Comparison of ENCODE assay signal across 23 cellular contexts in the genomic region with DNA sequence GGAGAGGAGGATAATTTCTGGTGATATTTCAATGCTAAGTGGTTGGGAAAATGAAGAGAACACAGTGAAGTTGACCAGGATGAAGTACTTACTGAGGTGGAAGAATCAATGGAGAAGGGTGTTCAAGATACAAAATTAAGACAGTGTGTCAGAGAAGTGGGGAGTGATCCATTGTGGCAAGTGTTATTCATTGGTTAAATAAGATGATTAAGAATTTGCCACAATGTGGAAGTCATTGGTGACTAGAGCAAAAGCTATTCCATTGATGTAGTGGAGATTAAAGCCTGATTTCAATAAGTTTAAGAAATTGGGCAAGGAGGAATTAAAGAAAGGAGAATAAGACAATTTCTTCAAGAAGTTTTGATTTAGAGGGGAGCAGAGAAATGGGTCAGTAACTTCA.
"Had no signal": no experiment of that assay in that cellular context is flagged by ENCODE, and none has a peak within 500 bp of the region (broad histone marks: within the 10 kb centered on the region; RNA-seq: fewer than 3 reads in every experiment).

No MANE protein-coding gene starts in this region.

- H3K4me3 ChIP-seq: colonic mucosa, esophagus muscularis mucosa, gastrocnemius medialis, hepatocyte, left lung, lower lobe of right lung had no signal

- DNase-seq: colonic mucosa; cortex of kidney; effector CD8-positive, alpha-beta T cell; effector memory CD8-positive, alpha-beta T cell; endodermal cell; foreskin melanocyte; gastrocnemius medialis; glutamatergic neuron; head of caudate nucleus; hypothalamus; immature natural killer cell; islet precursor cell; kidney; kidney glomerular epithelial cell; left cardiac atrium; left lung; left ventricle myocardium superior; lower lobe of right lung; mesenchymal stem cell; midbrain; naive thymus-derived CD4-positive, alpha-beta T cell had no signal

- ATAC-seq: effector memory CD8-positive, alpha-beta T cell; gastrocnemius medialis; left cardiac atrium; left lung; left ventricle myocardium superior; lower lobe of right lung; naive thymus-derived CD4-positive, alpha-beta T cell had no signal
